40 cellular contexts compared by ENCODE assay signal in genomic region chr4:26474551-26474950, GRCh38. TPM values are rescaled to one million over a fixed set of nuclear protein-coding genes. Genes with fewer than 3 reads are reported as not detected.
"Had no signal": no experiment of that assay in that cellular context is flagged by ENCODE, and none has a peak within 500 bp of the region (broad histone marks: within the 10 kb centered on the region; RNA-seq: fewer than 3 reads in every experiment).

No MANE protein-coding gene starts in this region.

- H3K4me1 ChIP-seq: adrenal gland, breast epithelium had no signal

- H3K27me3 Mint-ChIP-seq: activated B cell treated with CpG ODN at 0.5 μM for 24 hours; activated CD8-positive, alpha-beta T cell treated with anti-CD3 and anti-CD28 coated beads for 36 hours; activated naive CD8-positive, alpha-beta T cell treated with anti-CD3 and anti-CD28 coated beads for 36 hours had no signal

- H3K27me3 ChIP-seq: adrenal gland, body of pancreas, brain microvascular endothelial cell, breast epithelium had no signal

- H3K4me3 Mint-ChIP-seq: activated B cell treated with CpG ODN at 0.5 μM for 24 hours; activated CD4-positive, alpha-beta memory T cell treated with anti-CD3 and anti-CD28 coated beads for 36 hours; activated CD4-positive, alpha-beta T cell treated with anti-CD3 and anti-CD28 coated beads for 36 hours; activated CD8-positive, alpha-beta T cell treated with anti-CD3 and anti-CD28 coated beads for 36 hours; activated naive CD4-positive, alpha-beta T cell treated with anti-CD3 and anti-CD28 coated beads for 36 hours; activated naive CD8-positive, alpha-beta T cell treated with anti-CD3 and anti-CD28 coated beads for 36 hours; activated T-cell treated with anti-CD3 and anti-CD28 coated beads, Interleukin-2, amount 50 U/mL, for 4 hours; activated T-cell treated with anti-CD3 and anti-CD28 coated beads, Interleukin-2, amount 50 U/mL, for 72 hours; activated T-helper 1 cell treated with anti-CD3 and anti-CD28 coated beads, Interleukin-12 subunit alpha, Interleukin-12 subunit beta, Interleukin-2, Interleukin-4 antibody, amounts not matched to agents 30 ng/mL and 10 ng/mL and 1 ng/mL, durations not matched to agents 14 hours and 24 hours and 36 hours; activated T-helper 17 cell treated with anti-CD3 and anti-CD28 coated beads, Interleukin-2, amount 50 U/mL, for 72 hours; T-helper 1 cell treated with Interleukin-12 subunit alpha and Interleukin-12 subunit beta and Interleukin-4 antibody, amounts not matched to agents 30 μg/mL and 1 μg/mL, for 36 hours; T-helper 2 cell treated with Interferon-gamma antibody and Interleukin-4, amounts not matched to agents 5 μg/mL and 100 μg/mL, for 36 hours had no signal

- H3K36me3 ChIP-seq: adrenal gland, brain microvascular endothelial cell, breast epithelium had no signal

- H3K9me3 Mint-ChIP-seq: activated B cell treated with CpG ODN at 0.5 μM for 24 hours; activated CD4-positive, alpha-beta memory T cell treated with anti-CD3 and anti-CD28 coated beads for 36 hours; activated CD8-positive, alpha-beta T cell treated with anti-CD3 and anti-CD28 coated beads for 36 hours; activated naive CD4-positive, alpha-beta T cell treated with anti-CD3 and anti-CD28 coated beads for 36 hours; activated naive CD4-positive, alpha-beta T cell treated with anti-CD3 and anti-CD28 coated beads, Interleukin-2, amount 50 U/mL, for 72 hours; activated naive CD8-positive, alpha-beta T cell treated with anti-CD3 and anti-CD28 coated beads for 36 hours; activated T-cell treated with anti-CD3 and anti-CD28 coated beads, Interleukin-2, amount 50 U/mL, for 4 hours; activated T-cell treated with anti-CD3 and anti-CD28 coated beads, Interleukin-2, amount 50 U/mL, for 72 hours; activated T-helper 1 cell treated with anti-CD3 and anti-CD28 coated beads, Interleukin-12 subunit alpha, Interleukin-12 subunit beta, Interleukin-2, Interleukin-4 antibody, amounts not matched to agents 30 ng/mL and 10 ng/mL and 1 ng/mL, durations not matched to agents 14 hours and 24 hours and 36 hours; activated T-helper 17 cell treated with anti-CD3 and anti-CD28 coated beads, Interleukin-2, amount 50 U/mL, for 72 hours; T-helper 1 cell treated with Interleukin-12 subunit alpha and Interleukin-12 subunit beta and Interleukin-4 antibody, amounts not matched to agents 30 μg/mL and 1 μg/mL, for 36 hours; T-helper 2 cell treated with Interferon-gamma antibody and Interleukin-4, amounts not matched to agents 5 μg/mL and 100 μg/mL, for 36 hours had no signal

- H3K9me3 ChIP-seq: adrenal gland, body of pancreas, breast epithelium had no signal

- DNase-seq: activated B cell treated with CpG ODN at 0.5 μM for 24 hours; activated CD4-positive, alpha-beta memory T cell treated with anti-CD3 and anti-CD28 coated beads for 36 hours; activated CD4-positive, alpha-beta T cell treated with anti-CD3 and anti-CD28 coated beads for 1 hour; activated CD4-positive, alpha-beta T cell treated with anti-CD3 and anti-CD28 coated beads for 36 hours; activated CD4-positive, alpha-beta T cell treated with anti-CD3 and anti-CD28 coated beads for 48 hours; activated CD4-positive, alpha-beta T cell treated with anti-CD3 and anti-CD28 coated beads, Interleukin-2, amount 50 U/mL, for 1 hour; activated CD4-positive, alpha-beta T cell treated with anti-CD3 and anti-CD28 coated beads, Interleukin-2, amount 50 U/mL, for 4 hours; activated CD8-positive, alpha-beta memory T cell treated with anti-CD3 and anti-CD28 coated beads, Interleukin-2, amount 50 U/mL, for 4 hours; activated CD8-positive, alpha-beta T cell treated with anti-CD3 and anti-CD28 coated beads for 36 hours; activated effector memory CD4-positive, alpha-beta T cell treated with anti-CD3 and anti-CD28 coated beads, Interleukin-2, amount 50 U/mL, for 16 hours; activated gamma-delta T cell treated with Interleukin-2 at 50 U/mL for 16 hours; activated naive CD4-positive, alpha-beta T cell; activated naive CD4-positive, alpha-beta T cell treated with anti-CD3 and anti-CD28 coated beads for 36 hours; activated naive CD4-positive, alpha-beta T cell treated with anti-CD3 and anti-CD28 coated beads, Interleukin-2, amount 50 U/mL, for 16 hours; activated naive CD8-positive, alpha-beta T cell treated with anti-CD3 and anti-CD28 coated beads for 36 hours; activated T-cell treated with anti-CD3 and anti-CD28 coated beads for 4 hours; activated T-cell treated with anti-CD3 and anti-CD28 coated beads, Interleukin-2, amount 50 U/mL, for 1 hour; activated T-cell treated with anti-CD3 and anti-CD28 coated beads, Interleukin-2, amount 50 U/mL, for 4 hours; activated T-cell treated with anti-CD3 and anti-CD28 coated beads, Interleukin-2, amount 50 U/mL, for 72 hours; adrenal gland; amniotic stem cell; aorta; body of pancreas; brain microvascular endothelial cell; central memory CD4-positive, alpha-beta T cell; T-helper 1 cell; T-helper 2 cell; T-helper 9 cell had no signal

- ATAC-seq: activated CD4-positive, alpha-beta T cell treated with anti-CD3 and anti-CD28 coated beads for 36 hours; activated CD4-positive, CD25-positive, alpha-beta regulatory T cell treated with anti-CD3 and anti-CD28 coated beads, Interleukin-2, amount 50 U/mL, for 24 hours; activated CD8-positive, alpha-beta T cell treated with anti-CD3 and anti-CD28 coated beads for 36 hours; activated naive CD4-positive, alpha-beta T cell treated with anti-CD3 and anti-CD28 coated beads, Interleukin-2, amount 50 U/mL, for 72 hours; activated T-cell treated with anti-CD3 and anti-CD28 coated beads, Interleukin-2, amount 50 U/mL, for 4 hours; activated T-cell treated with anti-CD3 and anti-CD28 coated beads, Interleukin-2, amount 50 U/mL, for 72 hours; activated T-helper 17 cell treated with anti-CD3 and anti-CD28 coated beads, Interleukin-2, amount 50 U/mL, for 72 hours; body of pancreas had no signal

- H3K27ac ChIP-seq: adrenal gland, body of pancreas, brain microvascular endothelial cell, breast epithelium, VCaP had no signal

- H3K4me1 Mint-ChIP-seq: activated B cell treated with CpG ODN at 0.5 μM for 24 hours; activated CD4-positive, alpha-beta T cell treated with anti-CD3 and anti-CD28 coated beads for 36 hours; activated naive CD8-positive, alpha-beta T cell treated with anti-CD3 and anti-CD28 coated beads for 36 hours; activated T-helper 17 cell treated with anti-CD3 and anti-CD28 coated beads, Interleukin-2, amount 50 U/mL, for 72 hours had no signal

- H3K4me3 ChIP-seq: adrenal gland, body of pancreas, breast epithelium had no signal

- H3K27ac Mint-ChIP-seq: activated B cell treated with CpG ODN at 0.5 μM for 24 hours; activated CD4-positive, alpha-beta memory T cell treated with anti-CD3 and anti-CD28 coated beads for 36 hours; activated CD4-positive, alpha-beta T cell treated with anti-CD3 and anti-CD28 coated beads for 36 hours; activated CD8-positive, alpha-beta T cell treated with anti-CD3 and anti-CD28 coated beads for 36 hours; activated naive CD4-positive, alpha-beta T cell treated with anti-CD3 and anti-CD28 coated beads for 36 hours; activated naive CD4-positive, alpha-beta T cell treated with anti-CD3 and anti-CD28 coated beads, Interleukin-2, amount 50 U/mL, for 72 hours; activated naive CD8-positive, alpha-beta T cell treated with anti-CD3 and anti-CD28 coated beads for 36 hours; activated T-cell treated with anti-CD3 and anti-CD28 coated beads, Interleukin-2, amount 50 U/mL, for 72 hours; activated T-helper 1 cell treated with anti-CD3 and anti-CD28 coated beads, Interleukin-12 subunit alpha, Interleukin-12 subunit beta, Interleukin-2, Interleukin-4 antibody, amounts not matched to agents 30 ng/mL and 10 ng/mL and 1 ng/mL, durations not matched to agents 14 hours and 24 hours and 36 hours; activated T-helper 17 cell treated with anti-CD3 and anti-CD28 coated beads, Interleukin-2, amount 50 U/mL, for 72 hours; T-helper 1 cell treated with Interleukin-12 subunit alpha and Interleukin-12 subunit beta and Interleukin-4 antibody, amounts not matched to agents 30 μg/mL and 1 μg/mL, for 36 hours; T-helper 2 cell treated with Interferon-gamma antibody and Interleukin-4, amounts not matched to agents 5 μg/mL and 100 μg/mL, for 36 hours had no signal

- H3K36me3 Mint-ChIP-seq: activated CD4-positive, alpha-beta memory T cell treated with anti-CD3 and anti-CD28 coated beads for 36 hours; activated naive CD4-positive, alpha-beta T cell treated with anti-CD3 and anti-CD28 coated beads, Interleukin-2, amount 50 U/mL, for 72 hours; activated naive CD8-positive, alpha-beta T cell treated with anti-CD3 and anti-CD28 coated beads for 36 hours had no signal

RNA-seq across cellular contexts. Expression of gene CCKAR, which starts 15.7 kb away (rescaled TPM):
- total RNA-seq: activated B cell treated with CpG ODN at 0.5 μM for 24 hours; activated CD4-positive, alpha-beta memory T cell treated with anti-CD3 and anti-CD28 coated beads for 36 hours; activated CD4-positive, alpha-beta T cell treated with anti-CD3 and anti-CD28 coated beads for 36 hours; activated CD8-positive, alpha-beta memory T cell treated with anti-CD3 and anti-CD28 coated beads for 36 hours; activated CD8-positive, alpha-beta T cell treated with anti-CD3 and anti-CD28 coated beads for 36 hours; activated naive CD4-positive, alpha-beta T cell treated with anti-CD3 and anti-CD28 coated beads for 36 hours; activated naive CD4-positive, alpha-beta T cell treated with anti-CD3 and anti-CD28 coated beads, Interleukin-2, amount 50 U/mL, for 72 hours; activated naive CD8-positive, alpha-beta T cell treated with anti-CD3 and anti-CD28 coated beads for 36 hours; activated T-cell treated with anti-CD3 and anti-CD28 coated beads, Interleukin-2, amount 50 U/mL, for 4 hours; activated T-cell treated with anti-CD3 and anti-CD28 coated beads, Interleukin-2, amount 50 U/mL, for 72 hours; activated T-helper 1 cell treated with anti-CD3 and anti-CD28 coated beads, Interleukin-12 subunit alpha, Interleukin-12 subunit beta, Interleukin-2, Interleukin-4 antibody, amounts not matched to agents 30 ng/mL and 10 ng/mL and 1 ng/mL, durations not matched to agents 14 hours and 24 hours and 36 hours; activated T-helper 17 cell treated with anti-CD3 and anti-CD28 coated beads, Interleukin-2, amount 50 U/mL, for 72 hours; aorta; astrocyte; breast epithelium; cardiac septum; cerebellum had no signal
